In genomic region chr5:91379602-91380490, GRCh38 we compare ENCODE assay signal across 1 cellular context.
TF ChIP-seq lines count a peak whose summit lies in the region.

No MANE protein-coding gene starts in this region.

TF ChIP-seq in K562, 482 proteins besides CTCF, POLR2A, EP300 and RAD21 (continued from another document and continues in another):
- TF ChIP-seq DMBX1 (CRISPR knock-in tag; IDR thresholded peaks at IDR 0.05; ENCODE audit: borderline replicate concordance) (peak; percentile 68; the same call in 1 of the 2 replicates), RCOR1 (IDR thresholded peaks at IDR 0.05; ENCODE audit: borderline replicate concordance in 1 of 2, low read depth in 2 of 2, low read length in 2 of 2) (no peak), SMAD1 (IDR thresholded peaks at IDR 0.05; ENCODE audit: low read depth, low read length, partially characterized antibody) (no peak), HOXB6 (CRISPR knock-in tag; IDR thresholded peaks at IDR 0.05; ENCODE audit: borderline replicate concordance) (no peak), ZFP1 (CRISPR knock-in tag; IDR thresholded peaks at IDR 0.05) (no peak), HMGXB4 (CRISPR knock-in tag; IDR thresholded peaks at IDR 0.05) (0 out of 2 replicates have a peak, but pooled peaks have one; percentile 8), ZNF253 (CRISPR knock-in tag; conservative IDR thresholded peaks at IDR 0.05) (no peak), THRAP3 (IDR thresholded peaks at IDR 0.05; ENCODE audit: borderline replicate concordance) (no peak), MAFG (tag; conservative IDR thresholded peaks at IDR 0.05) (peak; percentile 98), GABPA (tag; conservative IDR thresholded peaks at IDR 0.05; ENCODE audit: low read depth) (peak; percentile 85), CHD4 (IDR thresholded peaks at IDR 0.05; ENCODE audit: insufficient read depth, insufficient replicate concordance, low read depth, low read length, poor library complexity, severe bottlenecking) (no peak), RBM22 (IDR thresholded peaks at IDR 0.05; ENCODE audit: low read depth, low read length, poor library complexity, severe bottlenecking) (peak; percentile 89), ZFP30 (CRISPR knock-in tag; IDR thresholded peaks at IDR 0.05; ENCODE audit: borderline replicate concordance) (no peak), ZNF282 (CRISPR knock-in tag; IDR thresholded peaks at IDR 0.05) (no peak), HCFC1 (IDR thresholded peaks at IDR 0.05; ENCODE audit: low read depth, low read length) (peak; percentile 50), ZBTB34 (CRISPR knock-in tag; IDR thresholded peaks at IDR 0.05) (no peak), ELK1 (CRISPR knock-in tag; IDR thresholded peaks at IDR 0.05) (no peak), TOE1 (IDR thresholded peaks at IDR 0.05; ENCODE audit: borderline replicate concordance) (no peak; the same call in 1 of the 2 replicates), TOE1 (CRISPR knock-in tag; IDR thresholded peaks at IDR 0.05; ENCODE audit: borderline replicate concordance, low read depth) (no peak), ZNF311 (CRISPR knock-in tag; IDR thresholded peaks at IDR 0.05) (no peak), POLR2G (IDR thresholded peaks at IDR 0.05; ENCODE audit: low read depth, low read length) (peak; percentile 87), BMI1 (IDR thresholded peaks at IDR 0.05; ENCODE audit: low read length) (no peak), ARID4B (CRISPR knock-in tag; IDR thresholded peaks at IDR 0.05) (no peak), ZKSCAN8 (CRISPR knock-in tag; IDR thresholded peaks at IDR 0.05) (no peak), TRIM24 (IDR thresholded peaks at IDR 0.05) (peak in 1 of 2 experiments; percentile 75; a peak in 2 of 4 replicates), ZBTB9 (CRISPR knock-in tag; IDR thresholded peaks at IDR 0.05) (peak; percentile 72), BRD4 (IDR thresholded peaks at IDR 0.05) (peak; percentile 27), ILK (tag; IDR thresholded peaks at IDR 0.05; ENCODE audit: borderline replicate concordance, low read depth) (no peak), ZNF263 (CRISPR knock-in tag; IDR thresholded peaks at IDR 0.05; ENCODE audit: borderline replicate concordance) (no peak), ETV5 (CRISPR knock-in tag; IDR thresholded peaks at IDR 0.05; ENCODE audit: low read depth) (peak; percentile 70; the same call in 1 of the 2 replicates), CHCHD3 (CRISPR knock-in tag; IDR thresholded peaks at IDR 0.05) (no peak), CBFA2T3 (IDR thresholded peaks at IDR 0.05) (no peak), NKRF (IDR thresholded peaks at IDR 0.05; ENCODE audit: borderline replicate concordance) (no peak; the same call in 1 of the 2 replicates), NR2F6 (CRISPR knock-in tag; IDR thresholded peaks at IDR 0.05) (no peak), ZC3H11A (IDR thresholded peaks at IDR 0.05; ENCODE audit: low read depth, low read length) (no peak), ZNF280B (CRISPR knock-in tag; IDR thresholded peaks at IDR 0.05) (no peak), PCBP2 (IDR thresholded peaks at IDR 0.05; ENCODE audit: low read depth, low read length, poor library complexity, severe bottlenecking) (no peak), ZBTB26 (CRISPR knock-in tag; IDR thresholded peaks at IDR 0.05) (peak; percentile 91), THRB (CRISPR knock-in tag; conservative IDR thresholded peaks at IDR 0.05) (peak; percentile 81), HDAC6 (IDR thresholded peaks at IDR 0.05; ENCODE audit: low read depth, low read length) (no peak), CCNT2 (IDR thresholded peaks at IDR 0.05; ENCODE audit: borderline replicate concordance, extremely low read depth, insufficient read length, low read depth, low read length) (peak; percentile 98), SAP30 (IDR thresholded peaks at IDR 0.05; ENCODE audit: borderline replicate concordance, insufficient read depth, low read depth, low read length, poor library complexity, severe bottlenecking) (no peak), ZNF780A (CRISPR knock-in tag; IDR thresholded peaks at IDR 0.05) (no peak), ZBTB7A (IDR thresholded peaks at IDR 0.05; ENCODE audit: borderline replicate concordance, control insufficient read depth, low read depth, low read length) (no peak; the same call in 1 of the 2 replicates), SPI1 (IDR thresholded peaks at IDR 0.05; ENCODE audit: borderline replicate concordance, low read depth, low read length) (peak; percentile 92), PURB (CRISPR knock-in tag; IDR thresholded peaks at IDR 0.05; ENCODE audit: low read depth) (no peak), ELF1 (tag; IDR thresholded peaks at IDR 0.05) (peak; percentile 94), ZNF143 (CRISPR knock-in tag; IDR thresholded peaks at IDR 0.05) (no peak), HNRNPL (IDR thresholded peaks at IDR 0.05; ENCODE audit: low read depth, low read length) (0 out of 2 replicates have a peak, but pooled peaks have one; percentile 30)
